In the genomic region with DNA sequence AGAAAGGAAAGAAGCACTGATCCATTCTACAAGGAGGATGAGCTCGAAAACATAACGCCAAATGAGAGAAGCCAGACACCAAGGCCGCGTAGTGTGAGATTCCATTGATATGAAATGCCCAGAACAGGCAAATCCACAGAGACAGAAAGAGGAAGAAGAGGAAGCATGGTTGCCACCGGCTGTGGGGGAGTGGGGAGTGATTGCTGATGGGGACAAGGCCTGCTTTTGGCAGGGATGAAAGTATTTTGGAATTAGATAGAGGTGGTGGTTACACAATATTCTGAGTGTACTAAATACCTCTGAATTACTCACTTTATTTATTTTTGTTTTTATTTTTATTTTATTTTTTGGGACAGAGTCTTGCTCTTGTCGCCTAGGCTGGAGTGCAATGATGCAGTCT, we compare ENCODE assay signal across 1 cellular context.
A peak's percentile ranks its signal among the peaks of the same experiment; 100 is the strongest.
TF ChIP-seq lines count a peak whose summit lies in the region.

No MANE protein-coding gene starts in this region.

TF ChIP-seq in IMR-90, 13 proteins besides CTCF, POLR2A, EP300 and RAD21:
- TF ChIP-seq CHD1 (IDR thresholded peaks at IDR 0.05; ENCODE audit: low read depth, low read length) = no peak
- peak; percentile 33; the same call in 1 of the 2 replicates for TF ChIP-seq CEBPB (IDR thresholded peaks at IDR 0.05; ENCODE audit: low read depth, low read length)
